8 cellular contexts compared by ENCODE assay signal in genomic region chr16:48535831-48536599, GRCh38.
DNase-seq lines count a peak whose midpoint lies in the region; ATAC-seq and TF ChIP-seq lines count a peak whose summit lies in the region.

No MANE protein-coding gene starts in this region.

- TF ChIP-seq CTCF in brain microvascular endothelial cell (IDR thresholded peaks at IDR 0.05; ENCODE audit: low read depth, low read length, missing control alignments), result no peak
- TF ChIP-seq CTCF in mucosa of descending colon (IDR thresholded peaks at IDR 0.05), result no peak
- no peak for TF ChIP-seq CTCF in vagina (IDR thresholded peaks at IDR 0.05)

- H3K36me3 ChIP-seq in HUES64 (ENCODE audit: insufficient read depth, low read length), result peaks cover 4% of the 10 kb centered on the region
- no peaks in the 10 kb centered on the region for H3K36me3 ChIP-seq in brain microvascular endothelial cell (replicated peaks)
- H3K36me3 ChIP-seq in mucosa of descending colon (ENCODE audit: low read depth), result no peaks in the 10 kb centered on the region
- H3K36me3 ChIP-seq in vagina, result peaks cover 0 to 11% of the 10 kb centered on the region in 2 donors

- H3K4me1 ChIP-seq in HUES64 (ENCODE audit: insufficient read depth, low read length) (no peaks in the 10 kb centered on the region), mucosa of descending colon (ENCODE audit: low read depth) (peaks cover 27% of the 10 kb centered on the region), vagina (peaks cover 55% of the 10 kb centered on the region)

- intact Hi-C loops in mucosa of descending colon (cut with DNase I, micrococcal nuclease) (loop anchor here in 1 of 2 donors (10.0 kb wide), 1 partner anchor 181 kb away; no protein-coding TSS in a partner anchor), vagina (cut with DNase I) (loop anchor here (10.0 kb wide), 2 partner anchors 89 to 151 kb away; partner anchors contain the start of gene SIAH1)

- in situ Hi-C loops in brain microvascular endothelial cell (cut with HindIII; ENCODE audit: low pct_ligation_motif_present, low sequenced_read_pairs), result no loop called here

- ATAC-seq in GM21447 (IDR thresholded peaks at IDR 0.05; ENCODE audit: unreplicated experiment) (peak; percentile 80), mucosa of descending colon (peak; percentile 27)

- H3K4me3 ChIP-seq in HUES64 (ENCODE audit: low read length), result no peak overlapping the region
- no peak overlapping the region for H3K4me3 ChIP-seq in brain microvascular endothelial cell (ENCODE audit: low read depth, low read length)
- H3K4me3 ChIP-seq in mucosa of descending colon, result no peak overlapping the region
- no peak overlapping the region for H3K4me3 ChIP-seq in vagina

- no peak overlapping the region for H3K9ac ChIP-seq in HUES64 (ENCODE audit: low read depth, low read length)

- 83% methylated on average over 16 of the region's 16 CpGs for WGBS in HUES64

- no peaks in the 10 kb centered on the region for H3K9me3 ChIP-seq in HUES64 (ENCODE audit: insufficient read depth, low read depth, low read length)
- no peaks in the 10 kb centered on the region for H3K9me3 ChIP-seq in mucosa of descending colon
- no peaks in the 10 kb centered on the region for H3K9me3 ChIP-seq in vagina

- 0 out of 2 replicates have a peak overlapping the region, but pooled peaks have one; percentile 15 for H3K27ac ChIP-seq in HUES64 (ENCODE audit: low read depth, low read length)
- H3K27ac ChIP-seq in brain microvascular endothelial cell, result no peak overlapping the region
- peak overlapping the region; percentile 85 for H3K27ac ChIP-seq in vagina

- no peak for TF ChIP-seq POLR2A in vagina (IDR thresholded peaks at IDR 0.05)

- DNase-seq in EL (peak; percentile 54), brain microvascular endothelial cell (peak; percentile 52), mucosa of descending colon (peak in 2 of 3 donors; percentile 38 to 70), vagina (ENCODE audit: extremely low spot score in 2 of 2) (peak; percentile 90 to 94), 8988T (no peak), NCI-H748 (lab: John Stamatoyannopoulos, UW; ENCODE audit: unreplicated experiment) (no peak)

- H3K27me3 ChIP-seq in HUES64 (ENCODE audit: insufficient read depth, low read length) (no peaks in the 10 kb centered on the region), brain microvascular endothelial cell (replicated peaks) (no peaks in the 10 kb centered on the region), vagina (no peaks in the 10 kb centered on the region)

Comparison
In these comparisons a context has a peak if more than half of its experiments do, and no peak if none do; other contexts are left out.
1. DNase-seq: peak in EL (single experiment), brain microvascular endothelial cell (single experiment), mucosa of descending colon (2 of 3) and vagina (2 of 2); none in 8988T (single experiment) and NCI-H748 (single experiment).